Comparison of ENCODE assay signal across 13 cellular contexts in the genomic region with DNA sequence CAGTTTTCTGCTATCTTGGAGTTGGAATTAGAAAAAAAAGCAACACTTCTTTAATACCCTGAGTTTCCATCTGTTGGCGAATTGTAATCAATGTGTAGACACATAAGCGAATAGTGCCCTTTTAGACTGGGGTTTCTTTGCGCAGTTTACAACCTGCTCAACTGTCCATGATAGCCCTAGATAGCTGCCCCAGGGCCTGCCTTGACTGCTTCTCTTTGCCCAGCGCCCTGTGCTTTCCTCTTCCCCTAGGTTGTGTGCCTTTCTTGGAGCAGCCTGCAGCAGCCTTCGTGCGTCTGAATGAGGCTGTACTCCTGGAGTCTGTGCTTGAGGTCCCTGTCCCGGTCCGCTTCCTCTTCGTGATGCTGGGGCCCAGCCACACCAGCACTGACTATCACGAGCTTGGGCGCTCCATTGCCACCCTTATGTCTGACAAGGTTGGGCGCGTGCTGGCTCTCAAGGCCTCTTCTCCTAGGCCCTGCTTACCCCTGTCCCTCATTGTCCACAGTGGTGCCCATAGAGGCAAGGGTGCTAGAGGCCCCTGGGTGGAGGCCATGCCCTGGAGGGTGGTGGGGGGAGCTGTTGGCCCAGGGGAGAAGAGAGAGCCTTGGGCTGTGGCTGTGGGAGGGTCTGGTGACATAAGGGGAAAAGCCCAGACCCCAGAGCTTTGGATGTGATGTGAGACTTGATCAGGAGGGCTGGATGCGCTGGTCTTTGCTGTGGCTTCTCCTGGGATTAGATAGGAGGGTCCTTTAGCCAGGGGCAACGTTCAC. TPM values are rescaled to one million over a fixed set of nuclear protein-coding genes. Genes with fewer than 3 reads are reported as not detected.
"Had no signal": no experiment of that assay in that cellular context is flagged by ENCODE, and none has a peak within 500 bp of the region (broad histone marks: within the 10 kb centered on the region; RNA-seq: fewer than 3 reads in every experiment).

No MANE protein-coding gene starts in this region.

- H3K4me1 ChIP-seq: pancreas, tibial nerve had no signal

- H3K27ac Mint-ChIP-seq: activated CD8-positive, alpha-beta T cell treated with anti-CD3 and anti-CD28 coated beads, Interleukin-2, amount 10 ng/mL, durations not matched to agents 7 days and 5 days; memory B cell; stimulated activated memory B cell treated with anti-CD40 and anti-IgM and Interleukin-4, amounts not matched to agents 10 μg/mL and 1 μg/mL and 100 μg/mL, for 72 hours had no signal

- H3K36me3 Mint-ChIP-seq: memory B cell; stimulated activated memory B cell treated with anti-CD40 and anti-IgM and Interleukin-4, amounts not matched to agents 10 μg/mL and 1 μg/mL and 100 μg/mL, for 72 hours had no signal

- H3K9me3 Mint-ChIP-seq: central memory CD8-positive, alpha-beta T cell; memory B cell; nephron progenitor cell; stimulated activated memory B cell treated with anti-CD40 and anti-IgM and Interleukin-4, amounts not matched to agents 10 μg/mL and 1 μg/mL and 100 μg/mL, for 72 hours had no signal

- H3K4me3 Mint-ChIP-seq: activated CD8-positive, alpha-beta T cell treated with anti-CD3 and anti-CD28 coated beads, Interleukin-2, amount 10 ng/mL, durations not matched to agents 7 days and 5 days; central memory CD8-positive, alpha-beta T cell; memory B cell; nephron progenitor cell; stimulated activated memory B cell treated with anti-CD40 and anti-IgM and Interleukin-4, amounts not matched to agents 10 μg/mL and 1 μg/mL and 100 μg/mL, for 72 hours had no signal

- H3K27me3 ChIP-seq: adrenal gland, pancreas, tibial nerve had no signal

- ATAC-seq: activated CD8-positive, alpha-beta T cell treated with anti-CD3 and anti-CD28 coated beads, Interleukin-2, amount 10 ng/mL, durations not matched to agents 7 days and 5 days; pancreas; stimulated activated memory B cell treated with anti-CD40 and anti-IgM and Interleukin-4, amounts not matched to agents 10 μg/mL and 1 μg/mL and 100 μg/mL, for 72 hours had no signal

- H3K4me3 ChIP-seq: adrenal gland, pancreas, tibial nerve had no signal

- H3K36me3 ChIP-seq: adrenal gland, pancreas had no signal

- H3K9me3 ChIP-seq: adrenal gland, pancreas, tibial nerve had no signal

- DNase-seq: activated CD4-positive, alpha-beta T cell treated with anti-CD3 and anti-CD28 coated beads for 48 hours; activated CD8-positive, alpha-beta T cell treated with anti-CD3 and anti-CD28 coated beads, Interleukin-2, amount 10 ng/mL, durations not matched to agents 7 days and 5 days; activated naive CD4-positive, alpha-beta T cell treated with Interleukin-2 at 50 U/mL for 16 hours; nephron progenitor cell; pancreas; retina; small intestine had no signal

- H3K27ac ChIP-seq: adrenal gland, pancreas, tibial nerve had no signal

RNA-seq across cellular contexts. Expression of gene SLC4A3, which starts 6.9 kb away (rescaled TPM):
- total RNA-seq: activated CD8-positive, alpha-beta T cell treated with anti-CD3 and anti-CD28 coated beads, Interleukin-2, amount 10 ng/mL, durations not matched to agents 7 days and 5 days; T-helper 1 cell treated with Interleukin-12 subunit alpha and Interleukin-12 subunit beta and Interleukin-4 antibody, amounts not matched to agents 30 ng/mL and 1 ng/mL, for 36 hours had no signal
